18 cellular contexts compared by ENCODE assay signal in the genomic region with DNA sequence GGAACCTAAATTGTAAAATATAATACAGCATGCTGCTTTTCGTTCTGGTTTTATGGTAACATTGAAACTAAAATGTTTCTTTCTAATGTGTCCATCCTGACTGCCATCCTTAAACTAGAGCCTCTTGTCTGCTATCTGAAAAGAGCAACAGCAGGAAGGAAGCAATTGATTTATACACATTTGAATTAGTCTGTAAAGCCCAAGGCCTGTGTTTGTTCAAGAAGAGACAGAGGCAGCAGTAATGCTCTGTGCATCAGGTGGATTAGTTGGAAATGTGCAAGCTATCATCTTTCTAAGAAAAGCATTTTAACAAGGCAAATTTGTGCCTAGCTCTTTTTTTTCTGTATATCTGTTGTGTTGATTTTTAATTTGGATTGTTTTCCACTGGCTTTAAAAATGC.
"Had no signal": no experiment of that assay in that cellular context is flagged by ENCODE, and none has a peak within 500 bp of the region (broad histone marks: within the 10 kb centered on the region; RNA-seq: fewer than 3 reads in every experiment).

No MANE protein-coding gene starts in this region.

- H3K36me3 ChIP-seq: pancreas, upper lobe of left lung had no signal

- ATAC-seq: activated T-helper 17 cell treated with anti-CD3 and anti-CD28 coated beads, Interleukin-2, amount 50 U/mL, for 72 hours; pancreas had no signal

- H3K4me1 ChIP-seq: testis had no signal

- H3K4me3 ChIP-seq: lung, pancreas, stomach, testis, upper lobe of left lung had no signal

- DNase-seq: activated CD4-positive, alpha-beta T cell treated with anti-CD3 and anti-CD28 coated beads for 1 hour; activated CD4-positive, alpha-beta T cell treated with anti-CD3 and anti-CD28 coated beads, Interleukin-2, amount 50 U/mL, for 48 hours; activated naive CD4-positive, alpha-beta T cell treated with Interleukin-2 at 50 U/mL for 16 hours; anterior cingulate cortex; cortex of kidney; effector memory CD4-positive, alpha-beta T cell; foreskin melanocyte; head of caudate nucleus; immature natural killer cell; pancreas; stimulated activated CD4-positive, alpha-beta T cell treated with anti-CD3 and anti-CD28 coated beads, Interleukin-12 subunit alpha, Interleukin-12 subunit beta, amount 100 ng/mL, for 4 hours; stimulated activated CD4-positive, alpha-beta T cell treated with anti-CD3 and anti-CD28 coated beads, Interleukin-2, amount 100 ng/mL, for 24 hours; stomach; testis; upper lobe of left lung had no signal

- H3K27ac ChIP-seq: epithelial cell of prostate, pancreas, stomach, testis, upper lobe of left lung had no signal

- H3K27me3 ChIP-seq: pancreas, stomach, testis, upper lobe of left lung had no signal

- H3K9me3 ChIP-seq: pancreas, stomach, testis, upper lobe of left lung had no signal
